9 cellular contexts compared by ENCODE assay signal in genomic region chrX:110277609-110278008, GRCh38.
"Had no signal": no experiment of that assay in that cellular context is flagged by ENCODE, and none has a peak within 500 bp of the region (broad histone marks: within the 10 kb centered on the region; RNA-seq: fewer than 3 reads in every experiment).

No MANE protein-coding gene starts in this region.

- H3K36me3 ChIP-seq: brain microvascular endothelial cell, gastrocnemius medialis, heart right ventricle, stomach had no signal

- ATAC-seq: gastrocnemius medialis, heart right ventricle had no signal

- H3K4me3 Mint-ChIP-seq: activated naive CD4-positive, alpha-beta T cell treated with anti-CD3 and anti-CD28 coated beads, Interleukin-2, amount 10 ng/mL, durations not matched to agents 7 days and 5 days; dendritic cell treated with granulocyte-macrophage colony-stimulating factor and Interleukin-4, amounts not matched to agents 40 ng/mL and 50 ng/mL, for 4 days; nephron progenitor cell had no signal

- H3K9me3 ChIP-seq: gastrocnemius medialis, stomach had no signal

- H3K9me3 Mint-ChIP-seq: dendritic cell treated with granulocyte-macrophage colony-stimulating factor and Interleukin-4, amounts not matched to agents 40 ng/mL and 50 ng/mL, for 4 days had no signal

- H3K4me3 ChIP-seq: gastrocnemius medialis, heart right ventricle, stomach had no signal

- H3K27me3 Mint-ChIP-seq: activated naive CD4-positive, alpha-beta T cell treated with anti-CD3 and anti-CD28 coated beads, Interleukin-2, amount 10 ng/mL, durations not matched to agents 7 days and 5 days; dendritic cell treated with granulocyte-macrophage colony-stimulating factor and Interleukin-4, amounts not matched to agents 40 ng/mL and 50 ng/mL, for 4 days had no signal

- H3K27ac ChIP-seq: brain microvascular endothelial cell, gastrocnemius medialis, heart right ventricle, stomach had no signal

- H3K27me3 ChIP-seq: brain microvascular endothelial cell, stomach had no signal

- DNase-seq: activated naive CD4-positive, alpha-beta T cell treated with anti-CD3 and anti-CD28 coated beads, Interleukin-2, amount 10 ng/mL, durations not matched to agents 7 days and 5 days; brain microvascular endothelial cell; gastrocnemius medialis; heart right ventricle; mesendoderm; nephron progenitor cell; stimulated activated CD4-positive, alpha-beta T cell treated with anti-CD3 and anti-CD28 coated beads, Interleukin-4, amount 100 ng/mL, for 4 hours; stomach had no signal

- H3K4me1 ChIP-seq: gastrocnemius medialis had no signal

- H3K27ac Mint-ChIP-seq: activated naive CD4-positive, alpha-beta T cell treated with anti-CD3 and anti-CD28 coated beads, Interleukin-2, amount 10 ng/mL, durations not matched to agents 7 days and 5 days; dendritic cell treated with granulocyte-macrophage colony-stimulating factor and Interleukin-4, amounts not matched to agents 40 ng/mL and 50 ng/mL, for 4 days; nephron progenitor cell had no signal
